25 cellular contexts compared by ENCODE assay signal in the genomic region with DNA sequence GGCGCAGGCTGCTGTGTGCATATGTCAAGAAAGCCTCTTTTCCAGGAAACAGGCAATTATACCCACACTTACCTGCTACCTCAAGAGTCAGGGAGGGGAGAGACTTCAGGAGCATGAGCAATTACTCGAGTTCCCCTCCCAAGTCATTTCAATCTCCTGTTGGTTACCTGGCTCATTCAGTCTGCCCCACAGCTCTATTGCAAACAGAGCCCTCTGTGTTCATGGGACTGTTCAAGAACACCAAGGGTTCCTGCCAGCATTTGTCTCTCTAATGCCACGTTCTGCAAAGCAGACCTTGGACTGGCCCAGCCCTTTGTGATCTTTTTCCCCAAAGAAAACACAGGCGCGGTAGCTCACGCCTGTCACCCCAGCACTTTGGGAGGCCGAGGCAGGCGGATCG.
"Had no signal": no experiment of that assay in that cellular context is flagged by ENCODE, and none has a peak within 500 bp of the region (broad histone marks: within the 10 kb centered on the region; RNA-seq: fewer than 3 reads in every experiment).

No MANE protein-coding gene starts in this region.

- H3K4me3 Mint-ChIP-seq: immature natural killer cell, mesothelial cell of epicardium had no signal

- H3K27me3 ChIP-seq: dorsolateral prefrontal cortex, esophagus muscularis mucosa, foreskin keratinocyte, gastroesophageal sphincter, heart left ventricle, hepatocyte had no signal

- H3K4me2 ChIP-seq: hepatocyte had no signal

- H3K27ac Mint-ChIP-seq: mesothelial cell of epicardium had no signal

- H2AFZ ChIP-seq: hepatocyte had no signal

- FAIRE-seq: colon, endothelial cell of umbilical vein, frontal cortex, kidney had no signal

- H3K79me2 ChIP-seq: hepatocyte had no signal

- H3K4me1 ChIP-seq: esophagus muscularis mucosa, foreskin keratinocyte, gastroesophageal sphincter, heart left ventricle had no signal

- H3K4me1 Mint-ChIP-seq: mesothelial cell of epicardium had no signal

- H3K4me3 ChIP-seq: coronary artery, dorsolateral prefrontal cortex, esophagus muscularis mucosa, gastroesophageal sphincter, heart left ventricle, hepatocyte, mucosa of descending colon had no signal

- DNase-seq: dermis blood vessel endothelial cell; effector CD4-positive, alpha-beta T cell; effector memory CD4-positive, alpha-beta T cell; foreskin keratinocyte; heart left ventricle; hypothalamus; immature natural killer cell; islet precursor cell; kidney; kidney glomerular epithelial cell; left colon; left ventricle myocardium superior; mesenchymal stem cell; mucosa of descending colon; naive B cell had no signal

- H3K27ac ChIP-seq: coronary artery, dorsolateral prefrontal cortex, esophagus muscularis mucosa, foreskin keratinocyte, gastroesophageal sphincter, heart left ventricle, hepatocyte had no signal

- ATAC-seq: foreskin keratinocyte, gastroesophageal sphincter, heart left ventricle, left colon, left lobe of liver, left ventricle myocardium superior, mucosa of descending colon had no signal

- H3K27me3 Mint-ChIP-seq: naive B cell had no signal
